In genomic region chr5:112655513-112655912, GRCh38 we compare ENCODE assay signal across 35 cellular contexts.
"Had no signal": no experiment of that assay in that cellular context is flagged by ENCODE, and none has a peak within 500 bp of the region (broad histone marks: within the 10 kb centered on the region; RNA-seq: fewer than 3 reads in every experiment).

No MANE protein-coding gene starts in this region.

- H3K36me3 ChIP-seq: MG63 had no signal

- H3K4me3 ChIP-seq: MG63 had no signal

- H3K27ac ChIP-seq: KMS-11 had no signal

- H3K9ac ChIP-seq: KMS-11 had no signal

- H3K4me2 ChIP-seq: KMS-11 had no signal

- DNase-seq: Karpas-422, Kasumi-1, KG1, MG63, MM.1S, MV-4-11, NCI-H1048, NCI-H1092, NCI-H1092 treated with DMSO at 0.1 percent for 48 hours, NCI-H1105, NCI-H1105 treated with DMSO at 0.1 percent for 48 hours, NCI-H1417, NCI-H1417 treated with DMSO at 0.1 percent for 48 hours, NCI-H1436, NCI-H1436 treated with DMSO at 0.1 percent for 48 hours, NCI-H146, NCI-H1694, NCI-H1694 treated with DMSO at 0.1 percent for 48 hours, NCI-H187, NCI-H187 treated with DMSO at 0.1 percent for 48 hours, NCI-H1930, NCI-H2029, NCI-H2029 treated with DMSO at 0.1 percent for 48 hours, NCI-H2081, NCI-H2081 treated with DMSO at 0.1 percent for 48 hours, NCI-H2107, NCI-H2171, NCI-H2171 treated with DMSO at 0.1 percent for 48 hours, NCI-H2227 treated with DMSO at 0.1 percent for 48 hours, NCI-H226, NCI-H345, NCI-H446, NCI-H446 treated with DMSO at 0.1 percent for 48 hours, NCI-H510A had no signal
